In genomic region chr2:160222546-160223281, GRCh38 we compare ENCODE assay signal across 15 cellular contexts. TPM values are rescaled to one million over a fixed set of nuclear protein-coding genes. Genes with fewer than 3 reads are reported as not detected.
DNase-seq lines count a peak whose midpoint lies in the region; ATAC-seq and TF ChIP-seq lines count a peak whose summit lies in the region.
"Had no signal": no experiment of that assay in that cellular context is flagged by ENCODE, and none has a peak within 500 bp of the region (broad histone marks: within the 10 kb centered on the region; RNA-seq: fewer than 3 reads in every experiment).

No MANE protein-coding gene starts in this region.

- H3K4me2 ChIP-seq in mesenchymal stem cell (ENCODE audit: low read length, poor library complexity, severe bottlenecking), result no peak overlapping the region
- H3K4me2 ChIP-seq: KMS-11 had no signal

- no peak for ATAC-seq in activated naive CD8-positive, alpha-beta T cell treated with anti-CD3 and anti-CD28 coated beads, Interleukin-2, amount 50 U/mL, for 24 hours
- ATAC-seq in activated T-helper 17 cell treated with anti-CD3 and anti-CD28 coated beads, Interleukin-2, amount 50 U/mL, for 72 hours (replicated peaks), result no peak
- ATAC-seq: natural killer cell treated with Interleukin-12 subunit alpha and Interleukin-12 subunit beta and Interleukin-15 and Interleukin-18, amount 100 ng/mL, for 72 hours had no signal

- H3K18ac ChIP-seq in mesenchymal stem cell (ENCODE audit: low read depth in 1 of 2, low read length in 2 of 2), result peak overlapping the region; percentile 67 to 90

- peak overlapping the region in 1 of 2 experiments; percentile 19 for H3K4ac ChIP-seq in mesenchymal stem cell (ENCODE audit: low read depth in 1 of 2, low read length in 2 of 2)

- H3K36me3 Mint-ChIP-seq in activated naive CD8-positive, alpha-beta T cell treated with anti-CD3 and anti-CD28 coated beads, Interleukin-2, amount 50 U/mL, for 24 hours (ENCODE audit: low read depth), result no peaks in the 10 kb centered on the region
- H3K36me3 Mint-ChIP-seq in activated naive CD8-positive, alpha-beta T cell treated with anti-CD3 and anti-CD28 coated beads for 36 hours, result no peaks in the 10 kb centered on the region
- no peaks in the 10 kb centered on the region for H3K36me3 Mint-ChIP-seq in activated T-helper 17 cell treated with anti-CD3 and anti-CD28 coated beads, Interleukin-2, amount 50 U/mL, for 72 hours (ENCODE audit: low read depth)
- no peaks in the 10 kb centered on the region for H3K36me3 Mint-ChIP-seq in nephron progenitor cell (ENCODE audit: low read depth)
- H3K36me3 Mint-ChIP-seq: natural killer cell treated with Interleukin-12 subunit alpha and Interleukin-12 subunit beta and Interleukin-15 and Interleukin-18, amount 100 ng/mL, for 72 hours had no signal

- H3K4me3 ChIP-seq in mesenchymal stem cell (ENCODE audit: insufficient read depth in 1 of 2, low read depth in 1 of 2, low read length in 2 of 2) (no peak overlapping the region), thyroid gland (replicated peaks in 1 of 3) (no peak overlapping the region)

- H2BK12ac ChIP-seq in mesenchymal stem cell (ENCODE audit: low read length in 2 of 2), result peak overlapping the region; percentile 64 to 65

- peaks cover 38% of the 10 kb centered on the region for H3K4me1 ChIP-seq in mesenchymal stem cell (ENCODE audit: control insufficient read depth, insufficient read depth, low read depth, low read length)
- H3K4me1 ChIP-seq in thyroid gland, result peaks cover 28 to 64% of the 10 kb centered on the region in 2 donors

- intact Hi-C loops in thyroid gland (cut with DNase I), result no loop called here

- H3K27ac ChIP-seq in mesenchymal stem cell (ENCODE audit: low read length, poor library complexity, severe bottlenecking), result peak overlapping the region; percentile 84
- H3K27ac ChIP-seq in thyroid gland, result peak overlapping the region in 2 of 3 donors; percentile 95 to 96
- H3K27ac ChIP-seq: KMS-11 had no signal

- H3K27ac Mint-ChIP-seq in activated naive CD8-positive, alpha-beta T cell treated with anti-CD3 and anti-CD28 coated beads, Interleukin-2, amount 50 U/mL, for 24 hours, result peak overlapping the region; percentile 15
- no peak overlapping the region for H3K27ac Mint-ChIP-seq in activated naive CD8-positive, alpha-beta T cell treated with anti-CD3 and anti-CD28 coated beads for 36 hours
- peak overlapping the region; percentile 92 for H3K27ac Mint-ChIP-seq in activated T-helper 17 cell treated with anti-CD3 and anti-CD28 coated beads, Interleukin-2, amount 50 U/mL, for 72 hours
- no peak overlapping the region for H3K27ac Mint-ChIP-seq in nephron progenitor cell
- H3K27ac Mint-ChIP-seq: natural killer cell treated with Interleukin-12 subunit alpha and Interleukin-12 subunit beta and Interleukin-15 and Interleukin-18, amount 100 ng/mL, for 72 hours had no signal

- H4K91ac ChIP-seq in mesenchymal stem cell (ENCODE audit: low read length), result no peak overlapping the region

- peak overlapping the region; percentile 61 for H3K9ac ChIP-seq in mesenchymal stem cell (ENCODE audit: low read length)
- H3K9ac ChIP-seq: KMS-11 had no signal

- peaks cover 45% of the 10 kb centered on the region for H3K4me1 Mint-ChIP-seq in activated naive CD8-positive, alpha-beta T cell treated with anti-CD3 and anti-CD28 coated beads, Interleukin-2, amount 50 U/mL, for 24 hours
- H3K4me1 Mint-ChIP-seq in activated naive CD8-positive, alpha-beta T cell treated with anti-CD3 and anti-CD28 coated beads for 36 hours, result peaks cover 39% of the 10 kb centered on the region
- peaks cover 43% of the 10 kb centered on the region for H3K4me1 Mint-ChIP-seq in activated T-helper 17 cell treated with anti-CD3 and anti-CD28 coated beads, Interleukin-2, amount 50 U/mL, for 72 hours
- H3K4me1 Mint-ChIP-seq in nephron progenitor cell, result peaks cover 59% of the 10 kb centered on the region

- TF ChIP-seq CTCF in thyroid gland (IDR thresholded peaks at IDR 0.05) (no peak), nephron progenitor cell (IDR thresholded peaks at IDR 0.05) (no peak)

- no peak for DNase-seq in activated naive CD8-positive, alpha-beta T cell treated with anti-CD3 and anti-CD28 coated beads, Interleukin-2, amount 50 U/mL, for 24 hours
- no peak for DNase-seq in activated naive CD8-positive, alpha-beta T cell treated with anti-CD3 and anti-CD28 coated beads for 36 hours
- DNase-seq in mesenchymal stem cell (no peak), thyroid gland (no peak), NCI-H524 (lab: John Stamatoyannopoulos, UW) (no peak), nephron progenitor cell (no peak), NCI-H128 (lab: John Stamatoyannopoulos, UW; ENCODE audit: unreplicated experiment) (no peak)
- DNase-seq: activated T-cell treated with anti-CD3 and anti-CD28 coated beads, Interleukin-2, amount 50 U/mL, for 48 hours; DMS 273 treated with DMSO at 0.1 percent for 48 hours; NCI-H187 treated with DMSO at 0.1 percent for 48 hours; SHP77 had no signal

- H2BK15ac ChIP-seq in mesenchymal stem cell (ENCODE audit: low read depth, poor library complexity, severe bottlenecking), result peak overlapping the region; percentile 7

- peak overlapping the region; percentile 67 for H2BK5ac ChIP-seq in mesenchymal stem cell (ENCODE audit: low read depth, low read length, poor library complexity, severe bottlenecking)

- no peaks in the 10 kb centered on the region for H3K27me3 ChIP-seq in mesenchymal stem cell (ENCODE audit: control insufficient read depth in 1 of 2, insufficient read depth in 1 of 2, low read length in 2 of 2)
- no peaks in the 10 kb centered on the region for H3K27me3 ChIP-seq in thyroid gland

- no peak overlapping the region for H2BK120ac ChIP-seq in mesenchymal stem cell (ENCODE audit: low read depth, low read length)

- no peak overlapping the region for H3K4me3 Mint-ChIP-seq in activated naive CD8-positive, alpha-beta T cell treated with anti-CD3 and anti-CD28 coated beads, Interleukin-2, amount 50 U/mL, for 24 hours
- no peak overlapping the region for H3K4me3 Mint-ChIP-seq in activated naive CD8-positive, alpha-beta T cell treated with anti-CD3 and anti-CD28 coated beads for 36 hours
- H3K4me3 Mint-ChIP-seq in activated T-helper 17 cell treated with anti-CD3 and anti-CD28 coated beads, Interleukin-2, amount 50 U/mL, for 72 hours, result peak overlapping the region; percentile 37
- no peak overlapping the region for H3K4me3 Mint-ChIP-seq in nephron progenitor cell
- H3K4me3 Mint-ChIP-seq: natural killer cell treated with Interleukin-12 subunit alpha and Interleukin-12 subunit beta and Interleukin-15 and Interleukin-18, amount 100 ng/mL, for 72 hours had no signal

- H2AFZ ChIP-seq in mesenchymal stem cell (ENCODE audit: low read depth, low read length), result no peak overlapping the region

- peak overlapping the region; percentile 90 for H2AK5ac ChIP-seq in mesenchymal stem cell (ENCODE audit: low read length, severe bottlenecking)

- H3K36me3 ChIP-seq in mesenchymal stem cell (ENCODE audit: control insufficient read depth in 1 of 2, insufficient read depth in 2 of 2, low read depth in 1 of 2, low read length in 2 of 2) (peaks cover 0 to 3% of the 10 kb centered on the region in 2 experiments), thyroid gland (no peaks in the 10 kb centered on the region)

- H3K9me3 ChIP-seq in mesenchymal stem cell (ENCODE audit: control insufficient read depth, low read length) (no peaks in the 10 kb centered on the region), thyroid gland (no peaks in the 10 kb centered on the region)

- peaks cover 14% of the 10 kb centered on the region for H3K79me1 ChIP-seq in mesenchymal stem cell (replicated peaks; ENCODE audit: low read length, poor library complexity, severe bottlenecking)

- no peak for TF ChIP-seq POLR2A in thyroid gland (IDR thresholded peaks at IDR 0.05)

- peak overlapping the region; percentile 10 for H4K8ac ChIP-seq in mesenchymal stem cell (ENCODE audit: low read length)

- H3K9me3 Mint-ChIP-seq in activated naive CD8-positive, alpha-beta T cell treated with anti-CD3 and anti-CD28 coated beads, Interleukin-2, amount 50 U/mL, for 24 hours, result no peaks in the 10 kb centered on the region
- no peaks in the 10 kb centered on the region for H3K9me3 Mint-ChIP-seq in activated naive CD8-positive, alpha-beta T cell treated with anti-CD3 and anti-CD28 coated beads for 36 hours
- no peaks in the 10 kb centered on the region for H3K9me3 Mint-ChIP-seq in activated T-helper 17 cell treated with anti-CD3 and anti-CD28 coated beads, Interleukin-2, amount 50 U/mL, for 72 hours
- H3K9me3 Mint-ChIP-seq in nephron progenitor cell, result no peaks in the 10 kb centered on the region
- H3K9me3 Mint-ChIP-seq: natural killer cell treated with Interleukin-12 subunit alpha and Interleukin-12 subunit beta and Interleukin-15 and Interleukin-18, amount 100 ng/mL, for 72 hours had no signal

- peak overlapping the region in 1 of 2 experiments; percentile 50 for H3K14ac ChIP-seq in mesenchymal stem cell (ENCODE audit: low read length in 2 of 2)

- H3K27me3 Mint-ChIP-seq in activated naive CD8-positive, alpha-beta T cell treated with anti-CD3 and anti-CD28 coated beads, Interleukin-2, amount 50 U/mL, for 24 hours, result peaks cover 5% of the 10 kb centered on the region
- H3K27me3 Mint-ChIP-seq in activated naive CD8-positive, alpha-beta T cell treated with anti-CD3 and anti-CD28 coated beads for 36 hours, result peaks cover 9% of the 10 kb centered on the region
- peaks cover 8% of the 10 kb centered on the region for H3K27me3 Mint-ChIP-seq in activated T-helper 17 cell treated with anti-CD3 and anti-CD28 coated beads, Interleukin-2, amount 50 U/mL, for 72 hours
- peaks cover 3% of the 10 kb centered on the region for H3K27me3 Mint-ChIP-seq in nephron progenitor cell (ENCODE audit: low read depth, poor library complexity)

- H3K23ac ChIP-seq in mesenchymal stem cell (ENCODE audit: low read length in 2 of 2), result no peak overlapping the region

- WGBS in mesenchymal stem cell, result 91% methylated on average over 7 of the region's 7 CpGs
- WGBS in thyroid gland, 2 donors, result 85 to 88% methylated on average over 7 of the region's 7 CpGs

RNA-seq across cellular contexts. Expression of gene ITGB6, which starts 22.6 kb away (rescaled TPM):
- not detected for total RNA-seq in activated naive CD8-positive, alpha-beta T cell treated with anti-CD3 and anti-CD28 coated beads for 36 hours
- total RNA-seq in activated T-helper 17 cell treated with anti-CD3 and anti-CD28 coated beads, Interleukin-2, amount 50 U/mL, for 72 hours, result not detected
- polyA plus RNA-seq in mesenchymal stem cell (2013, experiment 1 of 2), result 0.01 TPM
- polyA plus RNA-seq in mesenchymal stem cell (2013, experiment 2 of 2), result 0.01 TPM
- total RNA-seq in thyroid gland, result 10 to 100 TPM; 11.1 to 17.2 (median 13.4) TPM
- total RNA-seq: fibroblast of villous mesenchyme; natural killer cell treated with Interleukin-12 subunit alpha and Interleukin-12 subunit beta and Interleukin-15 and Interleukin-18, amount 100 ng/mL, for 72 hours had no signal

Comparison
In these comparisons a context has a peak if more than half of its experiments do, and no peak if none do; other contexts are left out.
1. H3K27ac Mint-ChIP-seq: peak in activated naive CD8-positive, alpha-beta T cell treated with anti-CD3 and anti-CD28 coated beads, Interleukin-2, amount 50 U/mL, for 24 hours (single experiment) and activated T-helper 17 cell treated with anti-CD3 and anti-CD28 coated beads, Interleukin-2, amount 50 U/mL, for 72 hours (single experiment); none in activated naive CD8-positive, alpha-beta T cell treated with anti-CD3 and anti-CD28 coated beads for 36 hours (single experiment) and nephron progenitor cell (single experiment).
2. RNA of gene ITGB6, which starts 22.6 kb away (total RNA-seq): 11.1 to 17.2 TPM in thyroid gland; not detected in activated naive CD8-positive, alpha-beta T cell treated with anti-CD3 and anti-CD28 coated beads for 36 hours and not detected in activated T-helper 17 cell treated with anti-CD3 and anti-CD28 coated beads, Interleukin-2, amount 50 U/mL, for 72 hours; every median in the first group is over 10 times any median in the second.